ENCODE assay signal across 8 cellular contexts in the genomic region with DNA sequence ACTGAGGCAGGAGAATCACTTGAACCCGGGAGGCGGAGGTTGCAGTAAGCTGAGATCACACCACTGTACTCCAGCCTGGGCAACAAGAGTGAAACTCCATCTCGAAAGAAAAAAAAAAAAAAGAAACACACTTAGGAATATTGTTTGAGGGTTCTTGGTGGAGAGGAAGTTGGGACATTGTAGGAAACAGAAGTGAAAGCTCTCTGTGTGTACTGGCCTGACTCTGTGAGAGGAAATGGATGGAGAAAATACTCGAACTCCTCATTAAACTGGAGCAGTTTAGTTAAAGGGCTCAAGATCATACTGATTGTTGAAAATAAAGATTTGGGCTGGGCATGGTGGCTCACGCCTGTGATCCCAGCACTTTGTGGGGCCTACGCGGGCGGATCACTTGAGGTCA. TPM values are rescaled to one million over a fixed set of nuclear protein-coding genes. Genes with fewer than 3 reads are reported as not detected.
DNase-seq lines count a peak whose midpoint lies in the region; ATAC-seq lines count a peak whose summit lies in the region.
"Not testable (repeated sequence)": the region's sequence is repeated elsewhere in the genome, so short reads cannot be mapped to it uniquely, and the experiment has no call there.
"Had no signal": no experiment of that assay in that cellular context is flagged by ENCODE, and none has a peak within 500 bp of the region (broad histone marks: within the 10 kb centered on the region; RNA-seq: fewer than 3 reads in every experiment).

No MANE protein-coding gene starts in this region.

- CTCF ChIA-PET in activated CD4-positive, alpha-beta memory T cell treated with anti-CD3 and anti-CD28 coated beads, Interleukin-2, amount 10 ng/mL, durations not matched to agents 7 days and 5 days (lab: Charles Lee), result interaction anchor here (1.4 to 3.1 kb wide), 2 partner anchors 13 to 363 kb away, joined by 3 to 14 read pairs; no protein-coding TSS in a partner anchor

- peak overlapping the region; percentile 57 for H3K27ac ChIP-seq in layer of hippocampus (ENCODE audit: low read depth, low read length)

- H3K27ac Mint-ChIP-seq in activated CD4-positive, alpha-beta memory T cell treated with anti-CD3 and anti-CD28 coated beads, Interleukin-2, amount 10 ng/mL, durations not matched to agents 7 days and 5 days, result peak overlapping the region; percentile 42
- H3K27ac Mint-ChIP-seq in activated naive CD8-positive, alpha-beta T cell treated with anti-CD3 and anti-CD28 coated beads, Interleukin-2, amount 10 ng/mL, durations not matched to agents 7 days and 5 days, result peak overlapping the region; percentile 50
- peak overlapping the region; percentile 58 to 84 for H3K27ac Mint-ChIP-seq in natural killer cell treated with Interleukin-12 subunit alpha and Interleukin-12 subunit beta and Interleukin-15 and Interleukin-18, amount 100 ng/mL, for 72 hours

- DNase-seq in CD1c-positive myeloid dendritic cell (ENCODE audit: extremely low spot score) (peak; percentile 76), NOMO-1 (lab: John Stamatoyannopoulos, UW; ENCODE audit: unreplicated experiment in 2 of 2) (peak; percentile 79 to 86), SKM-1 (lab: John Stamatoyannopoulos, UW; ENCODE audit: unreplicated experiment) (peak; percentile 55)
- DNase-seq in activated CD4-positive, alpha-beta memory T cell treated with anti-CD3 and anti-CD28 coated beads, Interleukin-2, amount 10 ng/mL, durations not matched to agents 7 days and 5 days; activated naive CD8-positive, alpha-beta T cell treated with anti-CD3 and anti-CD28 coated beads, Interleukin-2, amount 10 ng/mL, durations not matched to agents 7 days and 5 days; natural killer cell treated with Interleukin-12 subunit alpha and Interleukin-12 subunit beta and Interleukin-15 and Interleukin-18, amount 100 ng/mL, for 72 hours (ENCODE audit: low spot score): not testable (repeated sequence)

- not testable (repeated sequence) for H3K9me3 Mint-ChIP-seq in activated CD4-positive, alpha-beta memory T cell treated with anti-CD3 and anti-CD28 coated beads, Interleukin-2, amount 10 ng/mL, durations not matched to agents 7 days and 5 days; activated naive CD8-positive, alpha-beta T cell treated with anti-CD3 and anti-CD28 coated beads, Interleukin-2, amount 10 ng/mL, durations not matched to agents 7 days and 5 days; natural killer cell treated with Interleukin-12 subunit alpha and Interleukin-12 subunit beta and Interleukin-15 and Interleukin-18, amount 100 ng/mL, for 72 hours

- H3K27me3 ChIP-seq in layer of hippocampus (ENCODE audit: control insufficient read depth, insufficient read depth, low read length), result not testable (repeated sequence)

- H3K4me1 Mint-ChIP-seq in activated CD4-positive, alpha-beta memory T cell treated with anti-CD3 and anti-CD28 coated beads, Interleukin-2, amount 10 ng/mL, durations not matched to agents 7 days and 5 days, result peaks cover 64% of the 10 kb centered on the region
- peaks cover 35% of the 10 kb centered on the region for H3K4me1 Mint-ChIP-seq in activated naive CD8-positive, alpha-beta T cell treated with anti-CD3 and anti-CD28 coated beads, Interleukin-2, amount 10 ng/mL, durations not matched to agents 7 days and 5 days
- H3K4me1 Mint-ChIP-seq in natural killer cell treated with Interleukin-12 subunit alpha and Interleukin-12 subunit beta and Interleukin-15 and Interleukin-18, amount 100 ng/mL, for 72 hours (ENCODE audit: low read depth in 2 of 2), result peaks cover 8 to 26% of the 10 kb centered on the region in 2 donors

- H3K36me3 Mint-ChIP-seq in activated CD4-positive, alpha-beta memory T cell treated with anti-CD3 and anti-CD28 coated beads, Interleukin-2, amount 10 ng/mL, durations not matched to agents 7 days and 5 days (ENCODE audit: low read depth), result peaks cover 63% of the 10 kb centered on the region
- H3K36me3 Mint-ChIP-seq in activated naive CD8-positive, alpha-beta T cell treated with anti-CD3 and anti-CD28 coated beads, Interleukin-2, amount 10 ng/mL, durations not matched to agents 7 days and 5 days, result peaks cover 30% of the 10 kb centered on the region
- H3K36me3 Mint-ChIP-seq in natural killer cell treated with Interleukin-12 subunit alpha and Interleukin-12 subunit beta and Interleukin-15 and Interleukin-18, amount 100 ng/mL, for 72 hours, result not testable (repeated sequence)

- H3K4me3 Mint-ChIP-seq in activated CD4-positive, alpha-beta memory T cell treated with anti-CD3 and anti-CD28 coated beads, Interleukin-2, amount 10 ng/mL, durations not matched to agents 7 days and 5 days; activated naive CD8-positive, alpha-beta T cell treated with anti-CD3 and anti-CD28 coated beads, Interleukin-2, amount 10 ng/mL, durations not matched to agents 7 days and 5 days; natural killer cell treated with Interleukin-12 subunit alpha and Interleukin-12 subunit beta and Interleukin-15 and Interleukin-18, amount 100 ng/mL, for 72 hours: not testable (repeated sequence)

- not testable (repeated sequence) for ATAC-seq in activated naive CD8-positive, alpha-beta T cell treated with anti-CD3 and anti-CD28 coated beads, Interleukin-2, amount 10 ng/mL, durations not matched to agents 7 days and 5 days (ENCODE audit: low read depth); natural killer cell treated with Interleukin-12 subunit alpha and Interleukin-12 subunit beta and Interleukin-15 and Interleukin-18, amount 100 ng/mL, for 72 hours

- not testable (repeated sequence) for H3K27me3 Mint-ChIP-seq in activated CD4-positive, alpha-beta memory T cell treated with anti-CD3 and anti-CD28 coated beads, Interleukin-2, amount 10 ng/mL, durations not matched to agents 7 days and 5 days; activated naive CD8-positive, alpha-beta T cell treated with anti-CD3 and anti-CD28 coated beads, Interleukin-2, amount 10 ng/mL, durations not matched to agents 7 days and 5 days; natural killer cell treated with Interleukin-12 subunit alpha and Interleukin-12 subunit beta and Interleukin-15 and Interleukin-18, amount 100 ng/mL, for 72 hours

- POLR2A ChIA-PET in activated CD4-positive, alpha-beta memory T cell treated with anti-CD3 and anti-CD28 coated beads, Interleukin-2, amount 10 ng/mL, durations not matched to agents 7 days and 5 days (lab: Charles Lee), result interaction anchor here (1.4 to 1.7 kb wide), 2 partner anchors 12 to 15 kb away, joined by 4 to 5 read pairs; no protein-coding TSS in a partner anchor
- POLR2A ChIA-PET in activated naive CD8-positive, alpha-beta T cell treated with anti-CD3 and anti-CD28 coated beads, Interleukin-2, amount 10 ng/mL, durations not matched to agents 7 days and 5 days (lab: Charles Lee), result not testable (repeated sequence)

RNA-seq across cellular contexts. Expression of a gene that starts 35.6 kb away (rescaled TPM):
- total RNA-seq in activated CD4-positive, alpha-beta memory T cell treated with anti-CD3 and anti-CD28 coated beads, Interleukin-2, amount 10 ng/mL, durations not matched to agents 7 days and 5 days, result 10 to 100 TPM; 91.6 to 91.8 TPM
- 10 to 100 TPM; 30.3 to 36.2 TPM for total RNA-seq in activated naive CD8-positive, alpha-beta T cell treated with anti-CD3 and anti-CD28 coated beads, Interleukin-2, amount 10 ng/mL, durations not matched to agents 7 days and 5 days
- total RNA-seq in natural killer cell treated with Interleukin-12 subunit alpha and Interleukin-12 subunit beta and Interleukin-15 and Interleukin-18, amount 100 ng/mL, for 72 hours, result 100 to 1,000 TPM in 1 of 2 donors, 10 to 100 TPM in 1; 20.3 to 104 TPM
- total RNA-seq: HepG2 had no signal
